10 cellular contexts compared by ENCODE assay signal in the genomic region with DNA sequence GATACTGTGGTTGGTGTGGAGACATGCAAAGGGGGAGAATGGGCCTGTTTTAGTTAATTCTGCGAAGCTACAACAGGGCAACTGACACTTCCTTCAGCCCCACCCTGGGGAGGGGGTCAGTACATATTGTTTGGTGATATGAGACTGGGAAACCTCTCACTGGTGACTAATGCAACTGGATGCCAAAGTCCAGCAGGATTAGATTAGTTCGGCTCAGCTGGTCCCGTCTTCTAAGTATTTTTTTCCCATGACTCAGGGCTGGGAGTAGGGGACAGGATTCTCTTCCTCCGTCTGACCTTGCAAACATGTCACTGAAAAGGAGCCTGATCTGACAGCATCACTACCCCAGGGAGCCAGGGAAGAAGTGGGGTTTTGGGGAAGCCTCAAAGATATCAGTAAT. TPM values are rescaled to one million over a fixed set of nuclear protein-coding genes. Genes with fewer than 3 reads are reported as not detected.
DNase-seq lines count a peak whose midpoint lies in the region; ATAC-seq and TF ChIP-seq lines count a peak whose summit lies in the region.
"Had no signal": no experiment of that assay in that cellular context is flagged by ENCODE, and none has a peak within 500 bp of the region (broad histone marks: within the 10 kb centered on the region; RNA-seq: fewer than 3 reads in every experiment).

No MANE protein-coding gene starts in this region.

- H3K4me3 Mint-ChIP-seq in progenitor cell of endocrine pancreas (ENCODE audit: low read depth): no peak overlapping the region

- ATAC-seq in heart right ventricle: peak; percentile 34 to 86 (median 73)

- H3K27me3 Mint-ChIP-seq in progenitor cell of endocrine pancreas: no peaks in the 10 kb centered on the region

- peaks cover 21% of the 10 kb centered on the region for H3K4me1 Mint-ChIP-seq in progenitor cell of endocrine pancreas (ENCODE audit: low read depth)

- H3K36me3 Mint-ChIP-seq in progenitor cell of endocrine pancreas (ENCODE audit: insufficient read depth): peaks cover 2% of the 10 kb centered on the region

- H3K9me3 ChIP-seq in heart right ventricle: no peaks in the 10 kb centered on the region

- H3K27ac Mint-ChIP-seq in progenitor cell of endocrine pancreas: no peak overlapping the region

- no peaks in the 10 kb centered on the region for H3K9me3 Mint-ChIP-seq in progenitor cell of endocrine pancreas (ENCODE audit: low read depth)

- DNase-seq in H4 (ENCODE audit: low spot score) (peak; percentile 74), amniotic epithelial cell (ENCODE audit: low read depth) (peak; percentile 90), heart right ventricle (peak in 1 of 2 donors; percentile 72), skeletal muscle cell (ENCODE audit: low read depth) (peak; percentile 82), nucleus accumbens (lab: John Stamatoyannopoulos, UW) (no peak), progenitor cell of endocrine pancreas (ENCODE audit: low spot score, unreplicated experiment) (no peak), superior temporal gyrus (ENCODE audit: extremely low spot score) (no peak), NCI-H1694 treated with DMSO at 0.1 percent for 48 hours (lab: John Stamatoyannopoulos, UW) (no peak)
- DNase-seq: activated naive CD4-positive, alpha-beta T cell treated with Interleukin-2 at 50 U/mL for 16 hours; H7 had no signal

- TF ChIP-seq CTCF in heart right ventricle (IDR thresholded peaks at IDR 0.05) (no peak), progenitor cell of endocrine pancreas (IDR thresholded peaks at IDR 0.05; ENCODE audit: unreplicated experiment) (no peak)

- H3K4me1 ChIP-seq in heart right ventricle: peaks cover 27 to 70% (median 57%) of the 10 kb centered on the region in 9 donors

- intact Hi-C loops in heart right ventricle (cut with DNase I): loop anchor here in 4 of 10 donors (5.0 kb wide), 2 partner anchors 36 to 59 kb away; no protein-coding TSS in a partner anchor

- no peak overlapping the region for H3K4me3 ChIP-seq in heart right ventricle
- H3K4me3 ChIP-seq in skeletal muscle cell (ENCODE audit: low read depth, low read length): no peak overlapping the region

- H3K27me3 ChIP-seq in heart right ventricle: no peaks in the 10 kb centered on the region

- peaks cover 0 to 34% (median 0%) of the 10 kb centered on the region in 9 donors for H3K36me3 ChIP-seq in heart right ventricle

- 22 to 28% methylated on average over 4 of the region's 4 CpGs for WGBS in heart right ventricle, 2 donors

- H3K27ac ChIP-seq in heart right ventricle: peak overlapping the region in 9 of 10 donors; percentile 19 to 89 (median 75)

RNA-seq across cellular contexts. Expression of a gene that starts 42.9 kb away (rescaled TPM):
- total RNA-seq in H4 (2014; rRNA removed; shearing (Covaris generic)): 0.80 and 0.89 TPM in 2 replicates
- total RNA-seq in heart right ventricle: 10 to 100 TPM; 13.4 to 31.6 (median 18.3) TPM
- polyA plus RNA-seq in heart right ventricle: 10 to 100 TPM in 1 of 2 donors, 1 to 10 TPM in 1; 6.1 to 11.0 TPM
- total RNA-seq in progenitor cell of endocrine pancreas: 32.9 and 34.9 TPM in 2 replicates

Comparison
In these comparisons a context has a peak if more than half of its experiments do, and no peak if none do; other contexts are left out.
1. DNase-seq: peak in H4 (single experiment), amniotic epithelial cell (single experiment) and skeletal muscle cell (single experiment); none in nucleus accumbens (0 of 56), progenitor cell of endocrine pancreas (single experiment), superior temporal gyrus (single experiment) and NCI-H1694 treated with DMSO at 0.1 percent for 48 hours (single experiment).